9 cellular contexts compared by ENCODE assay signal in the genomic region with DNA sequence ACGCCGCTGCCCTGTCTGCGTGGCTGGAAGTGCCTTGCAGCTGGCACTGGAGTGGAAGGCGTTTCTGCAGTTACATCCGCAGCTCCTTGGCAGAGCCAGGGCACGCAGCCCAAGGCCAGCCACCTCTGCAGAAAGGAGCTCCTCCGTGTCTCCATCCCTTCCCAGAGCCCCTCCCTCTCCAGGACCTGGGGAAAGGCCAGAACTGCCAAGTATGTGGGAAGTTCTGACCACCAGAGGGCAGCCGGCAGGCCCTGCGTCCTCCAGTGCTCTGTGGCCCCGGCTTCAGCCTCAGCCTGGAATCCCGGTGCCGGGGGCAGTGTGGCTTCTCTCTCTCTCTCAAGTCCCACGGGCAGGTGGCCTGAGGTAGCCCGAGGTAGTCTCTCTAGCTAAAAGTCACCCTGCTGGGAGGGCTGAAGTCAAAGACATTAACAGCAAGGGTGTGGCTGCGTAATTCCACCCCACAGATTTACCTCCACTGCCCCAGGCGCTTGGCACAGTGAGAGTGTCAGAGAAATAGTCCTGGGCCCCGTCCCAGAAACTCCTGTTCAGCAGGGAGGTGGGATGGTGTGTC.
A peak's percentile ranks its signal among the peaks of the same experiment; 100 is the strongest.
DNase-seq lines count a peak whose midpoint lies in the region; ATAC-seq and TF ChIP-seq lines count a peak whose summit lies in the region.
"Had no signal": no experiment of that assay in that cellular context is flagged by ENCODE, and none has a peak within 500 bp of the region (broad histone marks: within the 10 kb centered on the region; RNA-seq: fewer than 3 reads in every experiment).

No MANE protein-coding gene starts in this region.

- H3K36me3 ChIP-seq in MG63, result peaks cover 14% of the 10 kb centered on the region
- H3K36me3 ChIP-seq in breast epithelium, result no peaks in the 10 kb centered on the region
- peaks cover 0 to 5% of the 10 kb centered on the region in 2 donors for H3K36me3 ChIP-seq in left lung

- no peaks in the 10 kb centered on the region for H3K36me3 Mint-ChIP-seq in activated naive CD4-positive, alpha-beta T cell treated with anti-CD3 and anti-CD28 coated beads for 36 hours (ENCODE audit: low read depth)
- no peaks in the 10 kb centered on the region for H3K36me3 Mint-ChIP-seq in T-helper 17 cell (ENCODE audit: low read depth)
- no peaks in the 10 kb centered on the region for H3K36me3 Mint-ChIP-seq in activated T-helper 2 cell treated with anti-CD3 and anti-CD28 coated beads, Interferon-gamma antibody, Interleukin-2, Interleukin-4, amounts not matched to agents 10 μg/mL and 5 μg/mL and 100 μg/mL, durations not matched to agents 14 hours and 24 hours and 36 hours (ENCODE audit: low read depth)
- H3K36me3 Mint-ChIP-seq: IgD-negative memory B cell had no signal

- no peaks in the 10 kb centered on the region for H3K27me3 Mint-ChIP-seq in activated naive CD4-positive, alpha-beta T cell treated with anti-CD3 and anti-CD28 coated beads for 36 hours (ENCODE audit: low read depth)
- peaks cover 15% of the 10 kb centered on the region for H3K27me3 Mint-ChIP-seq in T-helper 17 cell
- no peaks in the 10 kb centered on the region for H3K27me3 Mint-ChIP-seq in activated T-helper 2 cell treated with anti-CD3 and anti-CD28 coated beads, Interferon-gamma antibody, Interleukin-2, Interleukin-4, amounts not matched to agents 10 μg/mL and 5 μg/mL and 100 μg/mL, durations not matched to agents 14 hours and 24 hours and 36 hours (ENCODE audit: low read depth)

- H3K9me3 Mint-ChIP-seq in activated naive CD4-positive, alpha-beta T cell treated with anti-CD3 and anti-CD28 coated beads for 36 hours, result no peaks in the 10 kb centered on the region
- H3K9me3 Mint-ChIP-seq in activated T-helper 2 cell treated with anti-CD3 and anti-CD28 coated beads, Interferon-gamma antibody, Interleukin-2, Interleukin-4, amounts not matched to agents 10 μg/mL and 5 μg/mL and 100 μg/mL, durations not matched to agents 14 hours and 24 hours and 36 hours, result no peaks in the 10 kb centered on the region
- H3K9me3 Mint-ChIP-seq: IgD-negative memory B cell had no signal

- H3K27ac Mint-ChIP-seq in activated naive CD4-positive, alpha-beta T cell treated with anti-CD3 and anti-CD28 coated beads for 36 hours, result no peak overlapping the region
- no peak overlapping the region for H3K27ac Mint-ChIP-seq in T-helper 17 cell
- no peak overlapping the region for H3K27ac Mint-ChIP-seq in activated T-helper 2 cell treated with anti-CD3 and anti-CD28 coated beads, Interferon-gamma antibody, Interleukin-2, Interleukin-4, amounts not matched to agents 10 μg/mL and 5 μg/mL and 100 μg/mL, durations not matched to agents 14 hours and 24 hours and 36 hours
- H3K27ac Mint-ChIP-seq: IgD-negative memory B cell had no signal

- CTCF ChIA-PET in activated naive CD4-positive, alpha-beta T cell treated with anti-CD3 and anti-CD28 coated beads for 36 hours (lab: Charles Lee), result no interaction called here

- DNase-seq in DMS114 treated with DMSO at 0.1 percent for 48 hours (lab: John Stamatoyannopoulos, UW; ENCODE audit: unreplicated experiment) (peak; percentile 28), MG63 (peak; percentile 31), breast epithelium (ENCODE audit: low spot score in 2 of 2) (peak; percentile 27 to 71), left lung (peak in 1 of 2 donors; percentile 58), NCI-H1105 treated with DMSO at 0.1 percent for 48 hours (lab: John Stamatoyannopoulos, UW) (no peak), T-helper 17 cell (no peak)
- no peak for DNase-seq in activated naive CD4-positive, alpha-beta T cell treated with anti-CD3 and anti-CD28 coated beads for 36 hours
- DNase-seq in activated T-helper 2 cell treated with anti-CD3 and anti-CD28 coated beads, Interferon-gamma antibody, Interleukin-2, Interleukin-4, amounts not matched to agents 10 μg/mL and 5 μg/mL and 100 μg/mL, durations not matched to agents 14 hours and 24 hours and 36 hours (ENCODE audit: low spot score), result no peak

- H3K4me3 ChIP-seq in MG63 (no peak overlapping the region), breast epithelium (no peak overlapping the region), left lung (no peak overlapping the region)

- peaks cover 6 to 21% of the 10 kb centered on the region in 2 donors for H3K4me1 ChIP-seq in breast epithelium
- peaks cover 0 to 6% of the 10 kb centered on the region in 2 donors for H3K4me1 ChIP-seq in left lung

- no peaks in the 10 kb centered on the region for H3K4me1 Mint-ChIP-seq in activated naive CD4-positive, alpha-beta T cell treated with anti-CD3 and anti-CD28 coated beads for 36 hours (ENCODE audit: low read depth)
- no peaks in the 10 kb centered on the region for H3K4me1 Mint-ChIP-seq in T-helper 17 cell
- peaks cover 3% of the 10 kb centered on the region for H3K4me1 Mint-ChIP-seq in activated T-helper 2 cell treated with anti-CD3 and anti-CD28 coated beads, Interferon-gamma antibody, Interleukin-2, Interleukin-4, amounts not matched to agents 10 μg/mL and 5 μg/mL and 100 μg/mL, durations not matched to agents 14 hours and 24 hours and 36 hours (ENCODE audit: low read depth)
- H3K4me1 Mint-ChIP-seq: IgD-negative memory B cell had no signal

- H3K27me3 ChIP-seq in MG63 (no peaks in the 10 kb centered on the region), breast epithelium (peaks cover 0 to 3% of the 10 kb centered on the region in 2 donors), left lung (peaks cover 0 to 45% of the 10 kb centered on the region in 2 donors)

- intact Hi-C loops in breast epithelium (cut with DNase I; ENCODE audit: low total_unique reads), result loop anchor here (10.0 kb wide), 1 partner anchor 636 kb away; no protein-coding TSS in a partner anchor
- intact Hi-C loops in left lung (cut with DNase I), result no loop called here
- intact Hi-C loops in activated naive CD4-positive, alpha-beta T cell treated with anti-CD3 and anti-CD28 coated beads for 36 hours (cut with micrococcal nuclease), result no loop called here
- intact Hi-C loops in activated T-helper 2 cell treated with anti-CD3 and anti-CD28 coated beads, Interferon-gamma antibody, Interleukin-2, Interleukin-4, amounts not matched to agents 10 μg/mL and 5 μg/mL and 100 μg/mL, durations not matched to agents 14 hours and 24 hours and 36 hours (cut with micrococcal nuclease), result loop anchor here (10.0 kb wide), 1 partner anchor 76 kb away; no protein-coding TSS in a partner anchor

- TF ChIP-seq POLR2A in breast epithelium (IDR thresholded peaks at IDR 0.05), result no peak

- H3K4me3 Mint-ChIP-seq in activated naive CD4-positive, alpha-beta T cell treated with anti-CD3 and anti-CD28 coated beads for 36 hours, result no peak overlapping the region
- H3K4me3 Mint-ChIP-seq in T-helper 17 cell, result no peak overlapping the region
- no peak overlapping the region for H3K4me3 Mint-ChIP-seq in activated T-helper 2 cell treated with anti-CD3 and anti-CD28 coated beads, Interferon-gamma antibody, Interleukin-2, Interleukin-4, amounts not matched to agents 10 μg/mL and 5 μg/mL and 100 μg/mL, durations not matched to agents 14 hours and 24 hours and 36 hours (ENCODE audit: low read depth)
- H3K4me3 Mint-ChIP-seq: IgD-negative memory B cell had no signal

- H3K9me3 ChIP-seq in MG63 (no peaks in the 10 kb centered on the region), breast epithelium (no peaks in the 10 kb centered on the region), left lung (no peaks in the 10 kb centered on the region), T-helper 17 cell (ENCODE audit: control insufficient read depth, low read length, poor library complexity, severe bottlenecking) (no peaks in the 10 kb centered on the region)

- peak overlapping the region in 1 of 2 donors; percentile 32 for H3K27ac ChIP-seq in breast epithelium
- no peak overlapping the region for H3K27ac ChIP-seq in left lung

- ATAC-seq in left lung (peak; percentile 72), T-helper 17 cell (no peak)

- TF ChIP-seq CTCF in breast epithelium (IDR thresholded peaks at IDR 0.05) (peak in 2 of 3 donors; percentile 36 to 54), left lung (IDR thresholded peaks at IDR 0.05) (peak; percentile 37 to 51)

Comparison
In these comparisons a context has a peak if more than half of its experiments do, and no peak if none do; other contexts are left out.
1. DNase-seq: peak in DMS114 treated with DMSO at 0.1 percent for 48 hours (single experiment), MG63 (single experiment) and breast epithelium (2 of 2); none in activated naive CD4-positive, alpha-beta T cell treated with anti-CD3 and anti-CD28 coated beads for 36 hours (single experiment), NCI-H1105 treated with DMSO at 0.1 percent for 48 hours (single experiment), T-helper 17 cell (0 of 3) and activated T-helper 2 cell treated with anti-CD3 and anti-CD28 coated beads, Interferon-gamma antibody, Interleukin-2, Interleukin-4, amounts not matched to agents 10 μg/mL and 5 μg/mL and 100 μg/mL, durations not matched to agents 14 hours and 24 hours and 36 hours (single experiment).
2. intact Hi-C loops: an anchor here in breast epithelium (10.0 kb wide) and activated T-helper 2 cell treated with anti-CD3 and anti-CD28 coated beads, Interferon-gamma antibody, Interleukin-2, Interleukin-4, amounts not matched to agents 10 μg/mL and 5 μg/mL and 100 μg/mL, durations not matched to agents 14 hours and 24 hours and 36 hours (10.0 kb wide); none called in left lung and activated naive CD4-positive, alpha-beta T cell treated with anti-CD3 and anti-CD28 coated beads for 36 hours.